ENCODE assay signal across 8 cellular contexts in the genomic region with DNA sequence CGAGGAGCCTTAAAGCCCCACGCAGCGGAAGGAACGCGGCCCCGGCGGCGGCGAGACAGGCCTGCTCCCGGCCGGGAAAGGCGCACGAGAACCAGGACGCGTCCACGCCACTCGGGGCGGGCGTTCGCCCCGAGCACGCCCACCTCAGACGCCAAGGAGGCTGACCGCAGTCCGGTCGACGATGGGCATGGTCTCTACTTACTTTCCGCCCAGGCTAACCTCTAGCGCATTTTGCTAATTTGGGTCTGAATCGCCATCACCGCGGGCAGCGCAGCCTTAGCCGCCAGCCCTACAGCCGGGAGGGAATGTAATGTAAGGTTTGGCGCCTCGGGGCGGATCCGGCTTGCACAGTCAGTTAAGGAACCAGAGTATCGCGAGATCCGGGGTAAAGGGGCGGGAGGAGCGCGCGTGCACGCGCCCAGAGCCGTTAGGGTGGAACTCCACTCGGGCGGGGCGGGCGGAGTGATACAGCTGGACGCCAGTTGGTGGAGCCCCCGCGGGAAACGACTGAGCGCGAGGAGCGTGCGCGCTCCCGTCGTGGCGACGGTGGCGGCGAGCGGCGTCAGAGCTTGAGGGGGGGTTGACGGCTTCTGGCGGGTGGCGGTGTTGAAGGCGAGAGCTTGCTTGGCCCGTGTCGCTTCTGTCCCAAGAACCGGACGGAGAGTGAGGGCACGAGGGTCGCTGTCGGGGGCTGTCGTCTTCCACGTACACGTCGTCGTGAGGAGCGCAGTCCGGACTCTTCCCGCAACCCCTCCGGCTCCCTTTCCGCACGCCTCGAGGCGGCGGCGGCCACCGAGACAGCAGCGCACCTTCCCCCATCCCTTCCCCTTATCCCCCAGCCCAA. TPM values are rescaled to one million over a fixed set of nuclear protein-coding genes. Genes with fewer than 3 reads are reported as not detected.
DNase-seq lines count a peak whose midpoint lies in the region; ATAC-seq, FAIRE-seq and TF ChIP-seq lines count a peak whose summit lies in the region.

A gene with protein sequence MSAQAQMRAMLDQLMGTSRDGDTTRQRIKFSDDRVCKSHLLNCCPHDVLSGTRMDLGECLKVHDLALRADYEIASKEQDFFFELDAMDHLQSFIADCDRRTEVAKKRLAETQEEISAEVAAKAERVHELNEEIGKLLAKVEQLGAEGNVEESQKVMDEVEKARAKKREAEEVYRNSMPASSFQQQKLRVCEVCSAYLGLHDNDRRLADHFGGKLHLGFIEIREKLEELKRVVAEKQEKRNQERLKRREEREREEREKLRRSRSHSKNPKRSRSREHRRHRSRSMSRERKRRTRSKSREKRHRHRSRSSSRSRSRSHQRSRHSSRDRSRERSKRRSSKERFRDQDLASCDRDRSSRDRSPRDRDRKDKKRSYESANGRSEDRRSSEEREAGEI (plus strand): TSS at position 529 of the 844 bp plus-strand sequence. CDS start 368 bp downstream, outside the sequence.

- TF ChIP-seq EP300 in upper lobe of left lung (IDR thresholded peaks at IDR 0.05), result peak in 1 of 4 donors; percentile 1

- DNase-seq in GM12891 (ENCODE audit: insufficient read length, low spot score) (peak; percentile 79), NCI-H1436 treated with DMSO at 0.1 percent for 48 hours (lab: John Stamatoyannopoulos, UW) (peak; percentile 91), T-cell (peak; percentile 99 to 100 (median 100)), cardiac septum (ENCODE audit: low spot score) (peak; percentile 100), posterior cingulate gyrus (peak; percentile 99 to 100 (median 100)), upper lobe of left lung (peak; percentile 100)

- WGBS in adipose tissue, 3 donors, result 0% methylated on average over 96 to 98 of the region's 98 CpGs
- WGBS in upper lobe of left lung, 2 donors, result 0% methylated on average over 15 to 84 of the region's 98 CpGs

- H3K36me3 ChIP-seq in upper lobe of left lung, result no peaks in the 10 kb centered on the region

- POLR2A ChIA-PET in T-cell (lab: Charles Lee), result interaction anchor here (0.7 to 1.5 kb wide), 6 partner anchors 11 to 281 kb away, joined by 3 to 10 read pairs (median 6); no protein-coding TSS in a partner anchor

- CTCF ChIA-PET in T-cell (lab: Charles Lee), result interaction anchor here in 1 of 2 donors (0.7 to 1.6 kb wide), 2 partner anchors 20 to 35 kb away, joined by 6 read pairs; no protein-coding TSS in a partner anchor

- peak within 1 kb of the TSS; percentile 99 for H3K27ac Mint-ChIP-seq in T-cell

- peaks cover 14 to 43% (median 26%) of the 10 kb centered on the region in 4 donors for H3K4me1 ChIP-seq in upper lobe of left lung

- H3K36me3 Mint-ChIP-seq in T-cell, result peaks cover 4% of the 10 kb centered on the region

- TF ChIP-seq CTCF in upper lobe of left lung (IDR thresholded peaks at IDR 0.05), result peak in 2 of 6 experiments; percentile 31 to 43

- H3K4me1 Mint-ChIP-seq in T-cell, result peaks cover 46 to 61% (median 49%) of the 10 kb centered on the region in 3 donors

- peak within 1 kb of the TSS; percentile 100 for H3K27ac ChIP-seq in adipose tissue (ENCODE audit: low read depth, low read length)
- peak within 1 kb of the TSS; percentile 98 to 99 (median 99) for H3K27ac ChIP-seq in upper lobe of left lung

- peak within 1 kb of the TSS; percentile 72 to 91 (median 87) for H3K4me3 ChIP-seq in upper lobe of left lung

- intact Hi-C loops in cardiac septum (cut with DNase I), result loop anchor here (1.0 kb wide), 1 partner anchor 19 kb away; no protein-coding TSS in a partner anchor
- intact Hi-C loops in posterior cingulate gyrus (cut with DNase I), result loop anchor here (1.0 to 10.0 kb wide), 4 partner anchors 18 to 135 kb away; a partner anchor contains a TSS

- no peaks in the 10 kb centered on the region for H3K9me3 ChIP-seq in upper lobe of left lung

- H3K27me3 ChIP-seq in upper lobe of left lung, result no peaks in the 10 kb centered on the region

- H3K4me3 Mint-ChIP-seq in T-cell, result peak within 1 kb of the TSS; percentile 97 to 99 (median 97)

- TF ChIP-seq POLR2A in GM12891 (IDR thresholded peaks at IDR 0.05; ENCODE audit: low read depth, low read length) (peak; percentile 99), upper lobe of left lung (IDR thresholded peaks at IDR 0.05) (peak; percentile 7 to 96 (median 92))

- H3K9me3 Mint-ChIP-seq in T-cell, result no peaks in the 10 kb centered on the region

- no peaks in the 10 kb centered on the region for H3K27me3 Mint-ChIP-seq in T-cell

- FAIRE-seq in GM12891 (lab: Jason Lieb, UNC), result peak; percentile 99

- peak; percentile 67 for ATAC-seq in HG02840 (IDR thresholded peaks at IDR 0.05; ENCODE audit: low FRiP score, unreplicated experiment)
- peak; percentile 77 to 84 (median 81) for ATAC-seq in T-cell (replicated peaks in 1 of 4)
- ATAC-seq in upper lobe of left lung (ENCODE audit: low FRiP score in 2 of 2), result peak; percentile 98 to 99

TF ChIP-seq in GM12891, 5 proteins besides CTCF, POLR2A, EP300 and RAD21:
- TF ChIP-seq PAX5 (IDR thresholded peaks at IDR 0.05; ENCODE audit: insufficient read depth, low read length, severe bottlenecking), result no peak
- TF ChIP-seq POU2F2 (IDR thresholded peaks at IDR 0.05; ENCODE audit: low read depth, low read length), result peak; percentile 92
- peak; percentile 98 for TF ChIP-seq POLR2AphosphoS5 (IDR thresholded peaks at IDR 0.05; ENCODE audit: low read depth, low read length)
- peak; percentile 90 for TF ChIP-seq TAF1 (IDR thresholded peaks at IDR 0.05; ENCODE audit: low read depth, low read length)
- 0 out of 2 replicates have a peak, but pooled peaks have one; percentile 34 for TF ChIP-seq SPI1 (IDR thresholded peaks at IDR 0.05; ENCODE audit: low read depth, low read length)

RNA-seq across cellular contexts. Expression of the gene that starts here (rescaled TPM):
- polyA plus RNA-seq in GM12891 (2012; ENCODE audit: low read depth, missing spikeins), result 48.0 TPM
- total RNA-seq in T-cell (100 to 1,000 TPM; 131 to 169 (median 142) TPM), cardiac septum (64.9 TPM), upper lobe of left lung (100 to 1,000 TPM in 2 of 6 donors, 10 to 100 TPM in 4; 57.0 to 133 (median 91.8) TPM)
- polyA plus RNA-seq in adipose tissue, result 10 to 100 TPM; 20.1 to 50.2 (median 32.4) TPM

Comparison
In these comparisons a context has a peak if more than half of its experiments do, and no peak if none do; other contexts are left out.
1. Peak in every context shown above with its lines: DNase-seq, ATAC-seq, H3K4me3 ChIP-seq and H3K27ac ChIP-seq.